In the genomic region with DNA sequence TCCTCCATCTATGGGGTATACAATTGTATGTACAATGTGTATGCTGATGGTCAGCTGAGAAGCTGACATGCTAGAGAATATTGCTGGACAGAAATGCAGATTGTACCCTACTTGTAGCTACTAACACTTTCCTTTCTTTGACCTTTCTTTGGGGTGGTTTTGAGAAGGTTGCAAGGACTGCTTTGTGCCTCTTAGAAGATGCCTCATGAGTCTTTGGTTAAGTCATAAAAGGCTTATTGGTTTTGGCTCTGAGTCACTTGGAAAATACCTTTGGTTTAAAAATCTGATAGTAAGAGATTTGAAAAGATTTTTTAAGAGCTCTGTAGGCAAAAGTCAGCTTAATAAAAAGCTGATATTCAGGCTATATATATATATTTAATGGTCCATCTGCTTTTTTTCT, we compare ENCODE assay signal across 15 cellular contexts.
DNase-seq lines count a peak whose midpoint lies in the region; ATAC-seq and TF ChIP-seq lines count a peak whose summit lies in the region.
"Had no signal": no experiment of that assay in that cellular context is flagged by ENCODE, and none has a peak within 500 bp of the region (broad histone marks: within the 10 kb centered on the region; RNA-seq: fewer than 3 reads in every experiment).

No MANE protein-coding gene starts in this region.

- no peak overlapping the region for H3K18ac ChIP-seq in neuronal stem cell (ENCODE audit: low read length)

- H3K27ac ChIP-seq in neuronal stem cell (replicated peaks; ENCODE audit: low read length) (no peak overlapping the region), psoas muscle (no peak overlapping the region)
- H3K27ac ChIP-seq: body of pancreas, neural progenitor cell had no signal

- no peak overlapping the region for H2BK5ac ChIP-seq in neuronal stem cell (ENCODE audit: low read length)

- H3K23ac ChIP-seq in neuronal stem cell (ENCODE audit: low read depth, low read length, poor library complexity) = no peak overlapping the region

- H3K14ac ChIP-seq in neuronal stem cell (ENCODE audit: low read length) = no peak overlapping the region

- H2AFZ ChIP-seq in neuronal stem cell (ENCODE audit: low read length) = no peak overlapping the region
- H2AFZ ChIP-seq: neural progenitor cell had no signal

- peak overlapping the region; percentile 81 for H3K27ac Mint-ChIP-seq in activated T-cell treated with anti-CD3 and anti-CD28 coated beads, Interleukin-2, amount 50 U/mL, for 72 hours
- H3K27ac Mint-ChIP-seq in stimulated activated naive B cell treated with anti-CD40 and anti-IgM and Interleukin-4, amounts not matched to agents 10 μg/mL and 1 μg/mL and 100 μg/mL, for 72 hours = peak overlapping the region; percentile 79
- H3K27ac Mint-ChIP-seq: IgD-negative memory B cell, neural progenitor cell had no signal

- H3K36me3 ChIP-seq in neuronal stem cell (replicated peaks in 1 of 2; ENCODE audit: control insufficient read depth in 2 of 2, insufficient read depth in 2 of 2, low read length in 2 of 2) = no peaks in the 10 kb centered on the region
- no peaks in the 10 kb centered on the region for H3K36me3 ChIP-seq in psoas muscle (ENCODE audit: insufficient read depth in 1 of 2, low read depth in 1 of 2)
- H3K36me3 ChIP-seq: neural progenitor cell had no signal

- H2BK120ac ChIP-seq in neuronal stem cell (ENCODE audit: low read depth, low read length) = no peak overlapping the region

- no peaks in the 10 kb centered on the region for H3K79me1 ChIP-seq in neuronal stem cell (ENCODE audit: low read depth, low read length)

- H3K4me3 ChIP-seq in neuronal stem cell (ENCODE audit: low read length in 2 of 2) (no peak overlapping the region), psoas muscle (no peak overlapping the region)
- H3K4me3 ChIP-seq: body of pancreas, neural progenitor cell had no signal

- H3K9ac ChIP-seq in neuronal stem cell (ENCODE audit: low read depth, low read length, poor library complexity) = no peak overlapping the region
- H3K9ac ChIP-seq: neural progenitor cell had no signal

- H3K4me1 ChIP-seq in neuronal stem cell (ENCODE audit: control insufficient read depth in 2 of 2, insufficient read depth in 1 of 2, low read depth in 1 of 2, low read length in 2 of 2) (no peaks in the 10 kb centered on the region), psoas muscle (no peaks in the 10 kb centered on the region)
- H3K4me1 ChIP-seq: body of pancreas, neural progenitor cell had no signal

- TF ChIP-seq CTCF in psoas muscle (IDR thresholded peaks at IDR 0.05) = no peak

- H3K9me3 ChIP-seq in neuronal stem cell (replicated peaks in 1 of 2; ENCODE audit: control insufficient read depth in 2 of 2, insufficient read depth in 1 of 2, low read depth in 1 of 2, low read length in 2 of 2) (no peaks in the 10 kb centered on the region), psoas muscle (no peaks in the 10 kb centered on the region)
- H3K9me3 ChIP-seq: body of pancreas had no signal

- peak in 1 of 2 donors; percentile 25 for DNase-seq in activated T-cell treated with anti-CD3 and anti-CD28 coated beads, Interleukin-2, amount 50 U/mL, for 72 hours
- DNase-seq in activated T-cell treated with anti-CD3 and anti-CD28 coated beads, Interleukin-2, amount 50 U/mL, for 48 hours = no peak
- no peak for DNase-seq in stimulated activated naive B cell treated with anti-CD40 and anti-IgM and Interleukin-4, amounts not matched to agents 10 μg/mL and 1 μg/mL and 100 μg/mL, for 72 hours
- DNase-seq in neuronal stem cell (ENCODE audit: low spot score) (no peak), NCI-H187 (lab: John Stamatoyannopoulos, UW) (no peak), psoas muscle (no peak)
- DNase-seq: ACHN, body of pancreas, GDM1, H7, islet precursor cell had no signal

- peak overlapping the region; percentile 76 to 77 for H3K4me3 Mint-ChIP-seq in activated T-cell treated with anti-CD3 and anti-CD28 coated beads, Interleukin-2, amount 50 U/mL, for 72 hours
- H3K4me3 Mint-ChIP-seq in stimulated activated naive B cell treated with anti-CD40 and anti-IgM and Interleukin-4, amounts not matched to agents 10 μg/mL and 1 μg/mL and 100 μg/mL, for 72 hours = peak overlapping the region; percentile 51 to 58
- H3K4me3 Mint-ChIP-seq: IgD-negative memory B cell, neural progenitor cell had no signal

- H3K27me3 ChIP-seq in neuronal stem cell (ENCODE audit: control insufficient read depth in 3 of 3, insufficient read depth in 3 of 3, low read depth in 1 of 3, low read length in 3 of 3) (no peaks in the 10 kb centered on the region), psoas muscle (ENCODE audit: insufficient read depth in 3 of 3, low read length in 2 of 3) (no peaks in the 10 kb centered on the region)
- H3K27me3 ChIP-seq: body of pancreas, neural progenitor cell had no signal

- no peak overlapping the region for H2BK15ac ChIP-seq in neuronal stem cell (ENCODE audit: low read length)

- peaks cover 39% of the 10 kb centered on the region for H3K4me1 Mint-ChIP-seq in activated T-cell treated with anti-CD3 and anti-CD28 coated beads, Interleukin-2, amount 50 U/mL, for 72 hours (ENCODE audit: low read depth)
- H3K4me1 Mint-ChIP-seq in stimulated activated naive B cell treated with anti-CD40 and anti-IgM and Interleukin-4, amounts not matched to agents 10 μg/mL and 1 μg/mL and 100 μg/mL, for 72 hours = peaks cover 13 to 18% of the 10 kb centered on the region in 2 donors
- H3K4me1 Mint-ChIP-seq: IgD-negative memory B cell, neural progenitor cell had no signal

- no peak overlapping the region for H3K4me2 ChIP-seq in neuronal stem cell (ENCODE audit: insufficient read depth, low read length, poor library complexity, severe bottlenecking)
- H3K4me2 ChIP-seq: neural progenitor cell had no signal

- peaks cover 11% of the 10 kb centered on the region for H3K27me3 Mint-ChIP-seq in activated T-cell treated with anti-CD3 and anti-CD28 coated beads, Interleukin-2, amount 50 U/mL, for 72 hours (ENCODE audit: low read depth)
- H3K27me3 Mint-ChIP-seq in stimulated activated naive B cell treated with anti-CD40 and anti-IgM and Interleukin-4, amounts not matched to agents 10 μg/mL and 1 μg/mL and 100 μg/mL, for 72 hours = no peaks in the 10 kb centered on the region
- H3K27me3 Mint-ChIP-seq: IgD-negative memory B cell had no signal

- H2AK5ac ChIP-seq in neuronal stem cell (ENCODE audit: low read depth, low read length) = no peak overlapping the region

- intact Hi-C loops in psoas muscle (cut with DNase I) = no loop called here

- no peak overlapping the region for H4K8ac ChIP-seq in neuronal stem cell (ENCODE audit: low read depth, low read length)

- no peak overlapping the region for H2BK12ac ChIP-seq in neuronal stem cell (ENCODE audit: low read length)

- no peaks in the 10 kb centered on the region for H3K9me3 Mint-ChIP-seq in activated T-cell treated with anti-CD3 and anti-CD28 coated beads, Interleukin-2, amount 50 U/mL, for 72 hours
- peaks cover 4 to 6% of the 10 kb centered on the region in 2 donors for H3K9me3 Mint-ChIP-seq in stimulated activated naive B cell treated with anti-CD40 and anti-IgM and Interleukin-4, amounts not matched to agents 10 μg/mL and 1 μg/mL and 100 μg/mL, for 72 hours

- ATAC-seq in activated T-cell treated with anti-CD3 and anti-CD28 coated beads, Interleukin-2, amount 50 U/mL, for 72 hours (replicated peaks in 1 of 2) = peak; percentile 97 to 98
- ATAC-seq in GM21825 (IDR thresholded peaks at IDR 0.05; ENCODE audit: unreplicated experiment) = peak; percentile 71
- ATAC-seq in HG03520 (IDR thresholded peaks at IDR 0.05; ENCODE audit: unreplicated experiment) = peak; percentile 65
- ATAC-seq in stimulated activated naive B cell treated with anti-CD40 and anti-IgM and Interleukin-4, amounts not matched to agents 10 μg/mL and 1 μg/mL and 100 μg/mL, for 72 hours (replicated peaks) = peak; percentile 98 to 99
- ATAC-seq in psoas muscle = no peak
- ATAC-seq: body of pancreas had no signal

- H4K91ac ChIP-seq in neuronal stem cell (ENCODE audit: low read depth, low read length, poor library complexity) = no peak overlapping the region

- H3K36me3 Mint-ChIP-seq in activated T-cell treated with anti-CD3 and anti-CD28 coated beads, Interleukin-2, amount 50 U/mL, for 72 hours (ENCODE audit: insufficient read depth in 2 of 2) = peaks cover 0 to 2% of the 10 kb centered on the region in 2 donors
- H3K36me3 Mint-ChIP-seq in stimulated activated naive B cell treated with anti-CD40 and anti-IgM and Interleukin-4, amounts not matched to agents 10 μg/mL and 1 μg/mL and 100 μg/mL, for 72 hours = peaks cover 33 to 48% of the 10 kb centered on the region in 2 donors
- H3K36me3 Mint-ChIP-seq: neural progenitor cell had no signal

- no peak overlapping the region for H3K4ac ChIP-seq in neuronal stem cell (ENCODE audit: low read length)

Comparison
In these comparisons a context has a peak if more than half of its experiments do, and no peak if none do; other contexts are left out.
1. ATAC-seq: peak in activated T-cell treated with anti-CD3 and anti-CD28 coated beads, Interleukin-2, amount 50 U/mL, for 72 hours (2 of 2), GM21825 (single experiment), HG03520 (single experiment) and stimulated activated naive B cell treated with anti-CD40 and anti-IgM and Interleukin-4, amounts not matched to agents 10 μg/mL and 1 μg/mL and 100 μg/mL, for 72 hours (2 of 2); none in psoas muscle (0 of 4).